ENCODE assay signal across 26 cellular contexts in genomic region chr11:22713336-22713735, GRCh38.
"Had no signal": no experiment of that assay in that cellular context is flagged by ENCODE, and none has a peak within 500 bp of the region (broad histone marks: within the 10 kb centered on the region; RNA-seq: fewer than 3 reads in every experiment).

No MANE protein-coding gene starts in this region.

- DNase-seq: dermis blood vessel endothelial cell; dorsolateral prefrontal cortex; effector CD4-positive, alpha-beta T cell; effector memory CD4-positive, alpha-beta T cell; erythroblast; esophagus squamous epithelium; foreskin fibroblast; heart left ventricle; hypothalamus; immature natural killer cell; islet precursor cell; left cardiac atrium; left lung; left ventricle myocardium superior; lower lobe of right lung; mesendoderm; midbrain; naive thymus-derived CD4-positive, alpha-beta T cell had no signal

- H2AFZ ChIP-seq: hepatocyte had no signal

- H3K27ac ChIP-seq: coronary artery, dorsolateral prefrontal cortex, epithelial cell of prostate, esophagus squamous epithelium, gastroesophageal sphincter, heart left ventricle, hepatocyte, left lung, lower lobe of right lung had no signal

- FAIRE-seq: colon, endothelial cell of umbilical vein, frontal cortex had no signal

- H3K4me1 ChIP-seq: gastroesophageal sphincter, left lung, lower lobe of right lung had no signal

- ATAC-seq: esophagus mucosa; gastroesophageal sphincter; heart left ventricle; left cardiac atrium; left lung; left ventricle myocardium superior; lower lobe of right lung; naive thymus-derived CD4-positive, alpha-beta T cell had no signal

- H3K9me3 ChIP-seq: esophagus squamous epithelium, lower lobe of right lung had no signal

- H3K79me2 ChIP-seq: hepatocyte had no signal

- H3K36me3 ChIP-seq: esophagus squamous epithelium, gastroesophageal sphincter, heart left ventricle, left lung, lower lobe of right lung had no signal

- H3K4me2 ChIP-seq: hepatocyte had no signal

- H3K4me3 ChIP-seq: coronary artery, dorsolateral prefrontal cortex, esophagus squamous epithelium, gastroesophageal sphincter, heart left ventricle, hepatocyte, left lung, lower lobe of right lung had no signal

- H3K27me3 ChIP-seq: dorsolateral prefrontal cortex, esophagus squamous epithelium, gastroesophageal sphincter, heart left ventricle, hepatocyte, left lung had no signal
